1 cellular context compared by ENCODE assay signal in genomic region chr12:3145036-3145435, GRCh38.
TF ChIP-seq lines count a peak whose summit lies in the region.

No MANE protein-coding gene starts in this region.

TF ChIP-seq in IMR-90, 13 proteins besides CTCF, POLR2A, EP300 and RAD21 (continued from another document):
- TF ChIP-seq CEBPB (IDR thresholded peaks at IDR 0.05; ENCODE audit: low read depth, low read length) (no peak), BHLHE40 (IDR thresholded peaks at IDR 0.05; ENCODE audit: low read depth, low read length) (no peak), MXI1 (IDR thresholded peaks at IDR 0.05; ENCODE audit: borderline replicate concordance, low read depth, low read length) (no peak), MAZ (IDR thresholded peaks at IDR 0.05; ENCODE audit: borderline replicate concordance, low read depth, low read length) (no peak), SMC3 (IDR thresholded peaks at IDR 0.05; ENCODE audit: low read depth, low read length) (no peak), ELK1 (IDR thresholded peaks at IDR 0.05; ENCODE audit: borderline replicate concordance, low read depth, low read length) (no peak), MAFK (IDR thresholded peaks at IDR 0.05; ENCODE audit: low read depth, low read length) (no peak), CHD1 (IDR thresholded peaks at IDR 0.05; ENCODE audit: low read depth, low read length) (no peak), RCOR1 (IDR thresholded peaks at IDR 0.05; ENCODE audit: insufficient replicate concordance, low read length) (no peak)
- TF ChIP-seq, protein P1, sequence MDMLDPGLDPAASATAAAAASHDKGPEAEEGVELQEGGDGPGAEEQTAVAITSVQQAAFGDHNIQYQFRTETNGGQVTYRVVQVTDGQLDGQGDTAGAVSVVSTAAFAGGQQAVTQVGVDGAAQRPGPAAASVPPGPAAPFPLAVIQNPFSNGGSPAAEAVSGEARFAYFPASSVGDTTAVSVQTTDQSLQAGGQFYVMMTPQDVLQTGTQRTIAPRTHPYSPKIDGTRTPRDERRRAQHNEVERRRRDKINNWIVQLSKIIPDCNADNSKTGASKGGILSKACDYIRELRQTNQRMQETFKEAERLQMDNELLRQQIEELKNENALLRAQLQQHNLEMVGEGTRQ (IDR thresholded peaks at IDR 0.05; ENCODE audit: low read depth, low read length) = no peak
TF ChIP-seq in IMR-90: peak in this region for 0.
